Comparison of ENCODE assay signal across 1 cellular context in the genomic region with DNA sequence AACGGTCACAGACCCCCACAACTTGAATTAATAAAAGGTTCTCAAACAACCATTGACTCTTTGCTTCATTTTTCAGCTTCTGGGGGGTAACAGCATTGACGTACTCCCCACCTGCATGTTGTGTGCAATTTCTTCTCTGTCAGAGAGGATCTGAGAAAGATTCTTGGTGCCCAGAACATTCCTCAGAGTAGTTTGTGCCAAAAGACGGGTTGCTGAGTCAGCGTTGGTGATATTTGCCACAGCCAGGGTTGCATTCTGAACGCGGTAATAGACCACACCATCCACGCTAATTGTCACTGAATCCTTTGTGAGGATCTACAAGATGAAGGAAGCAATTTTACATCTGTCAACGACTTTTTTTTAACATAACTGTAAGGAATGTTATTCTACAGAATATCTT.
TF ChIP-seq lines count a peak whose summit lies in the region.

No MANE protein-coding gene starts in this region.

TF ChIP-seq in IMR-90, 13 proteins besides CTCF, POLR2A, EP300 and RAD21:
- no peak for TF ChIP-seq MAZ (IDR thresholded peaks at IDR 0.05; ENCODE audit: borderline replicate concordance, low read depth, low read length)
- TF ChIP-seq RCOR1 (IDR thresholded peaks at IDR 0.05; ENCODE audit: insufficient replicate concordance, low read length): no peak
- TF ChIP-seq MXI1 (IDR thresholded peaks at IDR 0.05; ENCODE audit: borderline replicate concordance, low read depth, low read length): no peak
- TF ChIP-seq, protein P1, sequence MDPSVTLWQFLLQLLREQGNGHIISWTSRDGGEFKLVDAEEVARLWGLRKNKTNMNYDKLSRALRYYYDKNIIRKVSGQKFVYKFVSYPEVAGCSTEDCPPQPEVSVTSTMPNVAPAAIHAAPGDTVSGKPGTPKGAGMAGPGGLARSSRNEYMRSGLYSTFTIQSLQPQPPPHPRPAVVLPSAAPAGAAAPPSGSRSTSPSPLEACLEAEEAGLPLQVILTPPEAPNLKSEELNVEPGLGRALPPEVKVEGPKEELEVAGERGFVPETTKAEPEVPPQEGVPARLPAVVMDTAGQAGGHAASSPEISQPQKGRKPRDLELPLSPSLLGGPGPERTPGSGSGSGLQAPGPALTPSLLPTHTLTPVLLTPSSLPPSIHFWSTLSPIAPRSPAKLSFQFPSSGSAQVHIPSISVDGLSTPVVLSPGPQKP (IDR thresholded peaks at IDR 0.05; ENCODE audit: borderline replicate concordance, low read depth, low read length): no peak
- TF ChIP-seq MAFK (IDR thresholded peaks at IDR 0.05; ENCODE audit: low read depth, low read length): peak; percentile 95
